8 cellular contexts compared by ENCODE assay signal in the genomic region with DNA sequence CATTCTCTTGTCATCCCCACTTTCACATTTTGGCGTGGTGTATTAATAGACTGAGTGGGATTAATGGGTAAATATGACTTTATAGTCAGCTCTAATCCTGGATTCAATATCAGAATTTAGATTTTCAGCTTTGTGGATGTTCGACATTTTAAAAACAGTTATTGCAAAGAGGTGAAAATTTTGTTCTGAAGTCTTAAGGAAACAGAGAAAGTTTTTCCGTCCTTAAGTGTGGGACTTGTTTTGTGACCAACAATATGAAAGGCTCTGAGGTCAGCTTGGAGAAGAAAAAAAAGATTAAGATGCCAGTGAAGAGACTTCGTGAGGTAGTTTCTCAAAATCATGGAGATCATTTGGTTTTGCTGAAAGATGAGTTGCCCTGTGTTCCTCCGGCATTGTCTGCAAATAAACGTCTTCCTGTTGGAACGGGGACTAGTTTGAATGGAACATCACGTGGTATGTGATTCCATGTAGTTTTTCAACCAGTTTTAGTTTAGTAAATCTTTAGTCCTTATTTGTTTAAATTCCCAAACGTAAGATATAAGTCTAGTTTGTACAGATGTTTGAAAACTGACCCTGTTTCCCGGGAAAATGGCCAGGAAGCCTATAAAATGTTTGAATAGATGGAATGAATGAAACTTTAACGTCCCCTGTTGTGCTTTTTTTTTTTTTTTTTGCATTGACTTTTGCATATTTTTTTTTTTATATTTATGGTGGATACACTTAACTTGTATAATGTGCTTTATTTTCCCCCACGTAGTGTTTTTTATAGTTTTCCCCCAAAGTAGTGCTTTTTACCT. TPM values are rescaled to one million over a fixed set of nuclear protein-coding genes. Genes with fewer than 3 reads are reported as not detected.
DNase-seq lines count a peak whose midpoint lies in the region; ATAC-seq and TF ChIP-seq lines count a peak whose summit lies in the region.

No MANE protein-coding gene starts in this region.

- TF ChIP-seq CTCF in upper lobe of left lung (IDR thresholded peaks at IDR 0.05): no peak

- peak overlapping the region; percentile 88 for H3K56ac ChIP-seq in mesendoderm (ENCODE audit: low read length)

- H3K4me2 ChIP-seq in mesendoderm (ENCODE audit: low read length): peak overlapping the region; percentile 70

- peak overlapping the region; percentile 88 for H3K27ac ChIP-seq in effector memory CD4-positive, alpha-beta T cell (ENCODE audit: insufficient read depth, low read length, poor library complexity, severe bottlenecking)
- H3K27ac ChIP-seq in mesendoderm (ENCODE audit: low read depth, low read length) (no peak overlapping the region), upper lobe of left lung (peak overlapping the region; percentile 88 to 98 (median 92))

- no peak overlapping the region for H2BK120ac ChIP-seq in mesendoderm (ENCODE audit: low read depth, low read length)

- DNase-seq in NCI-H1436 (lab: John Stamatoyannopoulos, UW) (peak; percentile 1), NCI-H1436 treated with DMSO at 0.1 percent for 48 hours (lab: John Stamatoyannopoulos, UW) (no peak), LoVo (ENCODE audit: low spot score) (peak; percentile 46), SK-MEL-5 (ENCODE audit: low read depth, low spot score) (peak; percentile 63), mesendoderm (peak; percentile 65), upper lobe of left lung (no peak)
- no peak for DNase-seq in effector memory CD4-positive, alpha-beta T cell
- DNase-seq in activated CD4-positive, CD25-positive, alpha-beta regulatory T cell treated with anti-CD3 and anti-CD28 coated beads, Interleukin-2, amount 50 U/mL, for 72 hours: no peak

- H3K4me1 ChIP-seq in effector memory CD4-positive, alpha-beta T cell (ENCODE audit: control insufficient read depth, insufficient read depth, low read length, poor library complexity, severe bottlenecking): peaks cover 15% of the 10 kb centered on the region
- H3K4me1 ChIP-seq in mesendoderm (ENCODE audit: control insufficient read depth, low read depth, low read length) (no peaks in the 10 kb centered on the region), upper lobe of left lung (peaks cover 19 to 29% (median 21%) of the 10 kb centered on the region in 4 donors)

- H3K4me3 ChIP-seq in effector memory CD4-positive, alpha-beta T cell (ENCODE audit: insufficient read depth, low read depth, low read length, poor library complexity, severe bottlenecking): peak overlapping the region; percentile 81
- peak overlapping the region; percentile 93 for H3K4me3 ChIP-seq in mesendoderm (ENCODE audit: low read length)
- peak overlapping the region; percentile 63 to 87 (median 84) for H3K4me3 ChIP-seq in upper lobe of left lung

- in situ Hi-C loops in SK-MEL-5 (cut with HindIII; ENCODE audit: low pct_unique_long_range_greater_than_20kb, low sequenced_read_pairs): no loop called here

- no peak overlapping the region for H2BK5ac ChIP-seq in mesendoderm (ENCODE audit: low read length)

- H3K23ac ChIP-seq in mesendoderm (ENCODE audit: low read length): no peak overlapping the region

- H3K18ac ChIP-seq in mesendoderm (ENCODE audit: low read length): no peak overlapping the region

- H3K9ac ChIP-seq in mesendoderm (ENCODE audit: low read length): peak overlapping the region; percentile 78

- no peaks in the 10 kb centered on the region for H3K27me3 ChIP-seq in effector memory CD4-positive, alpha-beta T cell (replicated peaks; ENCODE audit: control insufficient read depth, insufficient read depth, low read length, poor library complexity, severe bottlenecking)
- H3K27me3 ChIP-seq in mesendoderm (ENCODE audit: insufficient read depth, low read length, poor library complexity) (no peaks in the 10 kb centered on the region), upper lobe of left lung (no peaks in the 10 kb centered on the region)

- no peak overlapping the region for H3K4ac ChIP-seq in mesendoderm (ENCODE audit: low read depth, low read length)

- no peak for TF ChIP-seq EP300 in upper lobe of left lung (IDR thresholded peaks at IDR 0.05)

- TF ChIP-seq POLR2A in upper lobe of left lung (IDR thresholded peaks at IDR 0.05): no peak

- no peak overlapping the region for H4K5ac ChIP-seq in mesendoderm (ENCODE audit: low read length)

- peak in 1 of 2 donors; percentile 63 for ATAC-seq in upper lobe of left lung (ENCODE audit: low FRiP score in 2 of 2)

- no peak overlapping the region for H2AK5ac ChIP-seq in mesendoderm (ENCODE audit: low read length)

- H2BK15ac ChIP-seq in mesendoderm (replicated peaks; ENCODE audit: low read depth): no peak overlapping the region

- H3K36me3 ChIP-seq in effector memory CD4-positive, alpha-beta T cell (ENCODE audit: control insufficient read depth, insufficient read depth, low read length): no peaks in the 10 kb centered on the region
- H3K36me3 ChIP-seq in mesendoderm (ENCODE audit: control insufficient read depth, insufficient read depth, low read length) (no peaks in the 10 kb centered on the region), upper lobe of left lung (peaks cover 0 to 28% (median 4%) of the 10 kb centered on the region in 4 donors)

- no peaks in the 10 kb centered on the region for H3K9me3 ChIP-seq in effector memory CD4-positive, alpha-beta T cell (ENCODE audit: control insufficient read depth, low read length)
- H3K9me3 ChIP-seq in upper lobe of left lung: no peaks in the 10 kb centered on the region

- H4K8ac ChIP-seq in mesendoderm (ENCODE audit: low read depth, low read length): no peak overlapping the region

- peaks cover 6% of the 10 kb centered on the region for H3K79me2 ChIP-seq in mesendoderm (ENCODE audit: control insufficient read depth, insufficient read depth, low read length)

- WGBS in mesendoderm (ENCODE audit: extremely low coverage, insufficient coverage, low lambda C conversion rate): no CpG with 5 or more reads among the region's 12 CpGs
- WGBS in upper lobe of left lung, 2 donors: 1% methylated on average over 12 of the region's 12 CpGs

- peaks cover 2% of the 10 kb centered on the region for H3K79me1 ChIP-seq in mesendoderm (ENCODE audit: low read length)

RNA-seq across cellular contexts. Expression of a gene that starts 0.7 kb away (rescaled TPM):
- total RNA-seq in SK-MEL-5 (2014; rRNA removed; shearing (Covaris generic)): 25.8 and 31.0 TPM in 2 replicates
- 12.0 and 18.1 TPM in 2 replicates for polyA plus RNA-seq in SK-MEL-5 (2015; cell fraction: cytosol; rRNA removed)
- 17.1 and 51.2 TPM in 2 replicates for polyA plus RNA-seq in SK-MEL-5 (2015; cell fraction: nucleus; rRNA removed)
- polyA plus RNA-seq in mesendoderm (2013, experiment 1 of 2): 12.3 TPM
- 10.9 TPM for polyA plus RNA-seq in mesendoderm (2013, experiment 2 of 2)
- 10 to 100 TPM in 5 of 6 donors, 1 to 10 TPM in 1; 9.2 to 29.3 (median 12.2) TPM for total RNA-seq in upper lobe of left lung

RNA-seq across cellular contexts. Expression of a gene that starts 0.9 kb away (rescaled TPM):
- 39.0 and 47.5 TPM in 2 replicates for total RNA-seq in SK-MEL-5 (2014; rRNA removed; shearing (Covaris generic))
- 56.1 and 72.6 TPM in 2 replicates for polyA plus RNA-seq in SK-MEL-5 (2015; cell fraction: cytosol; rRNA removed)
- polyA plus RNA-seq in SK-MEL-5 (2015; cell fraction: nucleus; rRNA removed): 21.2 and 46.4 TPM in 2 replicates
- 58.7 TPM for polyA plus RNA-seq in mesendoderm (2013, experiment 1 of 2)
- polyA plus RNA-seq in mesendoderm (2013, experiment 2 of 2): 59.2 TPM
- total RNA-seq in upper lobe of left lung: 10 to 100 TPM in 5 of 6 donors, 1 to 10 TPM in 1; 8.7 to 24.3 (median 20.5) TPM

RNA-seq across cellular contexts. Expression of a gene that starts 32.5 kb away (rescaled TPM):
- total RNA-seq in SK-MEL-5 (2014; rRNA removed; shearing (Covaris generic)): not detected in 2 replicates
- polyA plus RNA-seq in SK-MEL-5 (2015; cell fraction: cytosol; rRNA removed): not detected in 2 replicates
- polyA plus RNA-seq in SK-MEL-5 (2015; cell fraction: nucleus; rRNA removed): not detected in 2 replicates
- polyA plus RNA-seq in mesendoderm (2013, experiment 1 of 2): 0.07 TPM
- polyA plus RNA-seq in mesendoderm (2013, experiment 2 of 2): 0.10 TPM
- total RNA-seq in upper lobe of left lung: 1 to 10 TPM in 1 of 6 donors, not detected in 5; 1.3 TPM

Comparison
In these comparisons a context has a peak if more than half of its experiments do, and no peak if none do; other contexts are left out.
1. DNase-seq: peak in NCI-H1436 (single experiment), LoVo (single experiment), SK-MEL-5 (single experiment) and mesendoderm (single experiment); none in NCI-H1436 treated with DMSO at 0.1 percent for 48 hours (single experiment), effector memory CD4-positive, alpha-beta T cell (0 of 3), upper lobe of left lung (0 of 2) and activated CD4-positive, CD25-positive, alpha-beta regulatory T cell treated with anti-CD3 and anti-CD28 coated beads, Interleukin-2, amount 50 U/mL, for 72 hours (single experiment).
2. Peak in every context shown above with its lines, with median percentiles within 50 percentile points of each other: H3K4me3 ChIP-seq.